Comparison of ENCODE assay signal across 1 cellular context in genomic region chr9:128102861-128103588, GRCh38.
TF ChIP-seq lines count a peak whose summit lies in the region.

No MANE protein-coding gene starts in this region.

TF ChIP-seq in GM23338, 12 proteins besides CTCF, POLR2A, EP300 and RAD21 (continued from another document):
- TF ChIP-seq ZNF462 (CRISPR knock-in tag; IDR thresholded peaks at IDR 0.05) (no peak), JUNB (IDR thresholded peaks at IDR 0.05; ENCODE audit: unreplicated experiment) (no peak), EZH2 (IDR thresholded peaks at IDR 0.05; ENCODE audit: low read depth, unreplicated experiment) (no peak), ZNF114 (CRISPR knock-in tag; IDR thresholded peaks at IDR 0.05) (no peak), ZNF331 (CRISPR knock-in tag; IDR thresholded peaks at IDR 0.05; ENCODE audit: low read depth) (no peak), STAT1 (IDR thresholded peaks at IDR 0.05; ENCODE audit: unreplicated experiment) (no peak)
- TF ChIP-seq, protein P1, sequence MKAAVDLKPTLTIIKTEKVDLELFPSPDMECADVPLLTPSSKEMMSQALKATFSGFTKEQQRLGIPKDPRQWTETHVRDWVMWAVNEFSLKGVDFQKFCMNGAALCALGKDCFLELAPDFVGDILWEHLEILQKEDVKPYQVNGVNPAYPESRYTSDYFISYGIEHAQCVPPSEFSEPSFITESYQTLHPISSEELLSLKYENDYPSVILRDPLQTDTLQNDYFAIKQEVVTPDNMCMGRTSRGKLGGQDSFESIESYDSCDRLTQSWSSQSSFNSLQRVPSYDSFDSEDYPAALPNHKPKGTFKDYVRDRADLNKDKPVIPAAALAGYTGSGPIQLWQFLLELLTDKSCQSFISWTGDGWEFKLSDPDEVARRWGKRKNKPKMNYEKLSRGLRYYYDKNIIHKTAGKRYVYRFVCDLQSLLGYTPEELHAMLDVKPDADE (IDR thresholded peaks at IDR 0.05), result no peak
